Comparison of ENCODE assay signal across 2 cellular contexts in genomic region chr3:14453841-14454630, GRCh38.
TF ChIP-seq lines count a peak whose summit lies in the region.

No MANE protein-coding gene starts in this region.

TF ChIP-seq in SK-N-SH, 30 proteins besides CTCF, POLR2A, EP300 and RAD21 (continued from another document):
- no peak for TF ChIP-seq USF1 (IDR thresholded peaks at IDR 0.05; ENCODE audit: borderline replicate concordance, low read depth)
- TF ChIP-seq FOXJ3 (CRISPR knock-in tag; IDR thresholded peaks at IDR 0.05), result no peak
- no peak for TF ChIP-seq YY1 (IDR thresholded peaks at IDR 0.05; ENCODE audit: low read depth)
- no peak for TF ChIP-seq MXI1 (IDR thresholded peaks at IDR 0.05; ENCODE audit: low read depth, low read length)
- no peak for TF ChIP-seq GABPA (IDR thresholded peaks at IDR 0.05; ENCODE audit: low read depth)
- TF ChIP-seq ELF1 (IDR thresholded peaks at IDR 0.05), result no peak
- no peak for TF ChIP-seq NRF1 (IDR thresholded peaks at IDR 0.05; ENCODE audit: low read depth, low read length)
TF ChIP-seq in SK-N-SH: peak in this region for 0.

TF ChIP-seq in SK-N-SH treated with all-trans-retinoic acid at 6 μM for 48 hours, 23 proteins besides CTCF, POLR2A, EP300 and RAD21 (continued from another document):
- no peak for TF ChIP-seq ZNF8 (CRISPR knock-in tag; IDR thresholded peaks at IDR 0.05)
- TF ChIP-seq TSHZ2 (CRISPR knock-in tag; IDR thresholded peaks at IDR 0.05), result no peak
- no peak for TF ChIP-seq CSDC2 (CRISPR knock-in tag; IDR thresholded peaks at IDR 0.05)
- no peak for TF ChIP-seq PPARA (CRISPR knock-in tag; IDR thresholded peaks at IDR 0.05; ENCODE audit: borderline replicate concordance)
- no peak for TF ChIP-seq POU6F1 (CRISPR knock-in tag; IDR thresholded peaks at IDR 0.05; ENCODE audit: borderline replicate concordance, low read depth)
- TF ChIP-seq BACH2 (CRISPR knock-in tag; IDR thresholded peaks at IDR 0.05; ENCODE audit: borderline replicate concordance), result no peak
- TF ChIP-seq ZNF565 (CRISPR knock-in tag; conservative IDR thresholded peaks at IDR 0.05; ENCODE audit: low read depth), result no peak
- TF ChIP-seq ZNF70 (CRISPR knock-in tag; IDR thresholded peaks at IDR 0.05), result no peak
- no peak for TF ChIP-seq SNAI2 (CRISPR knock-in tag; IDR thresholded peaks at IDR 0.05)
- no peak for TF ChIP-seq OSR1 (CRISPR knock-in tag; IDR thresholded peaks at IDR 0.05)
